12 cellular contexts compared by ENCODE assay signal in the genomic region with DNA sequence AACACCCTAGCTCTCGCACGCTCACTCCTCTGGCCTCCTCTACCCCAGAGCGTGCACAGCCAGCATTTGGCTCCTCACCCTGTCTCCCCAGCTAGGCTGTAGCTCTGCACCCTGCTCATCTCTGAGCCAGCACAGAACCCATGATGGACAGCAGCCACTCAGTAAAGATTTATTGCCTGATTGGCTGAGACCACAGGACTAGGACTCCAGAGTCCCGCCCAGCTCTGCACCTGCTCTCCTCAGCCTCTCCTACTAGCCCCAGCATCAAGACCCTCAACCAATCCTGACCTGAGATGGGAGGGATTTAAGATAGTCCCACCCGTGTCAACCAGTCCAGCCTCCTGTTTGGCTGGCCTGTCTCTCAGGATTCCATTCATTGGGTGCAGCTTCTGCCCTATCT. TPM values are rescaled to one million over a fixed set of nuclear protein-coding genes. Genes with fewer than 3 reads are reported as not detected.
DNase-seq lines count a peak whose midpoint lies in the region; ATAC-seq and TF ChIP-seq lines count a peak whose summit lies in the region.
"Had no signal": no experiment of that assay in that cellular context is flagged by ENCODE, and none has a peak within 500 bp of the region (broad histone marks: within the 10 kb centered on the region; RNA-seq: fewer than 3 reads in every experiment).

No MANE protein-coding gene starts in this region.

- peaks cover 2% of the 10 kb centered on the region for H3K27me3 Mint-ChIP-seq in endodermal cell (ENCODE audit: insufficient read depth)

- H3K27ac Mint-ChIP-seq in endodermal cell: no peak overlapping the region
- H3K27ac Mint-ChIP-seq: nephron had no signal

- H3K36me3 Mint-ChIP-seq in endodermal cell (ENCODE audit: low read depth): no peaks in the 10 kb centered on the region

- DNase-seq in DMS153 (lab: John Stamatoyannopoulos, UW) (peak; percentile 25), DMS153 treated with DMSO at 0.1 percent for 48 hours (lab: John Stamatoyannopoulos, UW; ENCODE audit: unreplicated experiment) (no peak), NCI-H510A (lab: John Stamatoyannopoulos, UW) (peak; percentile 43), endodermal cell (peak; percentile 92), putamen (ENCODE audit: low spot score) (peak; percentile 44), NCI-H187 (lab: John Stamatoyannopoulos, UW) (no peak)
- no peak for DNase-seq in activated naive CD4-positive, alpha-beta T cell treated with anti-CD3 and anti-CD28 coated beads, Interleukin-2, amount 50 U/mL, for 16 hours
- DNase-seq: activated effector memory CD4-positive, alpha-beta T cell treated with anti-CD3 and anti-CD28 coated beads, Interleukin-2, amount 50 U/mL, for 16 hours had no signal

- TF ChIP-seq CTCF in endodermal cell (conservative IDR thresholded peaks at IDR 0.05): no peak

- H3K9me3 Mint-ChIP-seq in endodermal cell: no peaks in the 10 kb centered on the region
- H3K9me3 Mint-ChIP-seq: nephron had no signal

- H3K4me3 Mint-ChIP-seq in endodermal cell: no peak overlapping the region
- H3K4me3 Mint-ChIP-seq: nephron had no signal

- no peak overlapping the region for H3K4me3 ChIP-seq in endodermal cell (ENCODE audit: low read length)
- H3K4me3 ChIP-seq: SK-N-MC had no signal

- no peak overlapping the region for H3K9ac ChIP-seq in endodermal cell (ENCODE audit: extremely low read depth, low read length, poor library complexity, severe bottlenecking)

- H3K9me3 ChIP-seq in endodermal cell (ENCODE audit: control insufficient read depth, low read length): no peaks in the 10 kb centered on the region

- no peak overlapping the region for H3K27ac ChIP-seq in endodermal cell (ENCODE audit: low read depth, low read length)
- H3K27ac ChIP-seq: 22Rv1, SK-N-MC had no signal

- H3K4me1 ChIP-seq in endodermal cell (ENCODE audit: control insufficient read depth, insufficient read depth, low read length): no peaks in the 10 kb centered on the region

- H3K36me3 ChIP-seq in endodermal cell (ENCODE audit: control insufficient read depth, insufficient read depth, low read length): no peaks in the 10 kb centered on the region

- ATAC-seq in GM18517 (IDR thresholded peaks at IDR 0.05; ENCODE audit: unreplicated experiment): no peak

- no peaks in the 10 kb centered on the region for H3K27me3 ChIP-seq in endodermal cell (ENCODE audit: control insufficient read depth, insufficient read depth, low read length, poor library complexity, severe bottlenecking)

- WGBS in endodermal cell (ENCODE audit: insufficient coverage in 1 of 2, insufficient read length in 1 of 2), 2 experiments: 60 to 88% methylated on average over 1 to 5 of the region's 5 CpGs

- peaks cover 5% of the 10 kb centered on the region for H3K4me1 Mint-ChIP-seq in endodermal cell
- H3K4me1 Mint-ChIP-seq: nephron had no signal

RNA-seq across cellular contexts. Expression of a gene that starts 9.3 kb away (rescaled TPM):
- total RNA-seq in endodermal cell: not detected
- polyA plus RNA-seq in endodermal cell (2013, experiment 1 of 2): not detected
- not detected for polyA plus RNA-seq in endodermal cell (2013, experiment 2 of 2)

RNA-seq across cellular contexts. Expression of a gene that starts 18.9 kb away (rescaled TPM):
- not detected for total RNA-seq in endodermal cell
- polyA plus RNA-seq in endodermal cell (2013, experiment 1 of 2): not detected
- not detected for polyA plus RNA-seq in endodermal cell (2013, experiment 2 of 2)

RNA-seq across cellular contexts. Expression of a gene that starts 25.9 kb away (rescaled TPM):
- total RNA-seq in endodermal cell: not detected
- not detected for polyA plus RNA-seq in endodermal cell (2013, experiment 1 of 2)
- polyA plus RNA-seq in endodermal cell (2013, experiment 2 of 2): not detected

RNA-seq across cellular contexts. Expression of a gene that starts 48.3 kb away (rescaled TPM):
- total RNA-seq in endodermal cell: 10 to 100 TPM; 34.0 to 50.7 TPM
- 49.8 TPM for polyA plus RNA-seq in endodermal cell (2013, experiment 1 of 2)
- 46.5 TPM for polyA plus RNA-seq in endodermal cell (2013, experiment 2 of 2)

Comparison
In these comparisons a context has a peak if more than half of its experiments do, and no peak if none do; other contexts are left out.
1. DNase-seq: peak in DMS153 (single experiment), NCI-H510A (single experiment), endodermal cell (single experiment) and putamen (single experiment); none in DMS153 treated with DMSO at 0.1 percent for 48 hours (single experiment), activated naive CD4-positive, alpha-beta T cell treated with anti-CD3 and anti-CD28 coated beads, Interleukin-2, amount 50 U/mL, for 16 hours (single experiment) and NCI-H187 (0 of 2).